Comparison of ENCODE assay signal across 10 cellular contexts in the genomic region with DNA sequence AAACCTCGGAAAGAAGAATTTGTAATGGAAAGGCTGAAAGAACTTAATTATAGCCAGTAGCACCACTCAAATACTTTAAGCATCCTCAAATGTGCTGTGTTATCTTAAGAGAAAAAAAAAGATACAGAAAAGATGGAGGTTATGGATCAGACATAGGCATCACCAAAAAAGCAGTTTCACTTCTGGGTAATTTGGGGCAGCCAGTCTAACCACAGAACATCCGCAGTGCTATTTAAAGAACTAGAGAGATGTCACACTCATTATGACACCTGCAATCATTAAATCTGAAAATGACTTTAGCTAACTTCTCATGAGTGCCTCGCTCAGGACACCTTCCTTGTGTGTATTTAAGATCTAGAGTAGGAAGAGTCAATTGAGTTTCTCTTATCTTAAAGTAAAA.
A peak's percentile ranks its signal among the peaks of the same experiment; 100 is the strongest.
DNase-seq lines count a peak whose midpoint lies in the region; ATAC-seq and TF ChIP-seq lines count a peak whose summit lies in the region.
"Had no signal": no experiment of that assay in that cellular context is flagged by ENCODE, and none has a peak within 500 bp of the region (broad histone marks: within the 10 kb centered on the region; RNA-seq: fewer than 3 reads in every experiment).

No MANE protein-coding gene starts in this region.

- peak overlapping the region; percentile 65 for H3K27ac ChIP-seq in SU-DHL-6 (ENCODE audit: low read depth, low read length)
- H3K27ac ChIP-seq: 22Rv1 had no signal

- no peaks in the 10 kb centered on the region for H3K9me3 ChIP-seq in SU-DHL-6 (ENCODE audit: insufficient read depth, low read length)

- ATAC-seq in HG02973 (IDR thresholded peaks at IDR 0.05; ENCODE audit: unreplicated experiment): peak; percentile 96

- DNase-seq in NK-92 treated with Interleukin-12 subunit alpha and Interleukin-12 subunit beta, amount 100 ng/mL, for 24 hours (lab: John Stamatoyannopoulos, UW): peak; percentile 24
- DNase-seq in NK-92 (lab: John Stamatoyannopoulos, UW; ENCODE audit: unreplicated experiment) (no peak), T1000 (lab: John Stamatoyannopoulos, UW) (no peak), NCI-H526 (lab: John Stamatoyannopoulos, UW) (no peak), mesothelial cell of epicardium (ENCODE audit: low spot score in 2 of 2, unreplicated experiment in 2 of 2) (no peak)
- peak; percentile 5 for DNase-seq in stimulated activated CD8-positive, alpha-beta memory T cell treated with anti-CD3 and anti-CD28 coated beads, Interleukin-4, amount 100 ng/mL, for 24 hours (ENCODE audit: low read depth)
- DNase-seq: NCI-H1417 had no signal

- TF ChIP-seq CTCF in SU-DHL-6 (IDR thresholded peaks at IDR 0.05; ENCODE audit: insufficient read depth, low read length, poor library complexity, severe bottlenecking): no peak
- no peak for TF ChIP-seq CTCF in mesothelial cell of epicardium (IDR thresholded peaks at IDR 0.05; ENCODE audit: unreplicated experiment)

- no peaks in the 10 kb centered on the region for H3K36me3 Mint-ChIP-seq in mesothelial cell of epicardium

- H3K9ac ChIP-seq in SU-DHL-6 (ENCODE audit: low read length): peak overlapping the region; percentile 25

- no peak overlapping the region for H3K27ac Mint-ChIP-seq in mesothelial cell of epicardium

- H3K36me3 ChIP-seq in SU-DHL-6 (ENCODE audit: low read length): no peaks in the 10 kb centered on the region

- no peaks in the 10 kb centered on the region for H3K27me3 Mint-ChIP-seq in mesothelial cell of epicardium (ENCODE audit: low read depth)

- peak overlapping the region; percentile 26 for H3K4me3 ChIP-seq in SU-DHL-6 (ENCODE audit: insufficient read depth, low read length, poor library complexity, severe bottlenecking)

- H3K79me2 ChIP-seq in SU-DHL-6 (ENCODE audit: insufficient read depth, low read length): no peaks in the 10 kb centered on the region

- peaks cover 3% of the 10 kb centered on the region; the same call in 1 of the 2 replicates for H3F3A ChIP-seq in SU-DHL-6 (ENCODE audit: insufficient read depth)

- H3K9me3 Mint-ChIP-seq in mesothelial cell of epicardium: no peaks in the 10 kb centered on the region

- peak overlapping the region; percentile 65 for H3K4me2 ChIP-seq in SU-DHL-6 (ENCODE audit: low read depth, low read length, poor library complexity, severe bottlenecking)

- H3K4me3 Mint-ChIP-seq in mesothelial cell of epicardium: no peak overlapping the region

- H3K4me1 Mint-ChIP-seq in mesothelial cell of epicardium: no peaks in the 10 kb centered on the region

- no peaks in the 10 kb centered on the region for H3K27me3 ChIP-seq in SU-DHL-6 (ENCODE audit: low read length)

- no peaks in the 10 kb centered on the region for H4K20me1 ChIP-seq in SU-DHL-6 (ENCODE audit: low read depth, low read length)

- no peaks in the 10 kb centered on the region for H3K9me2 ChIP-seq in SU-DHL-6 (replicated peaks; ENCODE audit: insufficient read depth, low read length)

- no peak overlapping the region for H2AFZ ChIP-seq in SU-DHL-6 (ENCODE audit: low read depth, low read length, severe bottlenecking)

Comparison
In these comparisons a context has a peak if more than half of its experiments do, and no peak if none do; other contexts are left out.
1. DNase-seq: peak in NK-92 treated with Interleukin-12 subunit alpha and Interleukin-12 subunit beta, amount 100 ng/mL, for 24 hours (single experiment) and stimulated activated CD8-positive, alpha-beta memory T cell treated with anti-CD3 and anti-CD28 coated beads, Interleukin-4, amount 100 ng/mL, for 24 hours (single experiment); none in NK-92 (single experiment), T1000 (single experiment), NCI-H526 (0 of 2) and mesothelial cell of epicardium (0 of 2).